Comparison of ENCODE assay signal across 17 cellular contexts in the genomic region with DNA sequence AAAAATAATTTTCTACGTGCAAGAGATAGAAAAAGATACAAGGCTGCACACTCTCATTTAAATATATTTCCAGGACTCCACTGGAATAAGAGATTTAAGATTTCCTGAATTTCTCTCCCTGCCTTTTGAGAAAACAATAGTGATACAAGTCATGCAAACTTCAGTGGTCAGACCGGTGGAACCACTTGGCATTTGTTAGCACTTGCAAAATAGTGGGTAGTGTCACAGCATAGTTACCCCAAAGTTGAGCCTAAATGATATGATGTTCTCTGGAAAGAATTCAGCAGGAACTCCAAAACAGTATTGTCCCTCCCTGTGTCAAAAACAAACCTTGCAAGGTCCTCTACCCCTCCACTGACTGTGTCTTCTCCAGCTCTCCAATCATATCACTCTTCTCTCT.
DNase-seq lines count a peak whose midpoint lies in the region; ATAC-seq, FAIRE-seq and TF ChIP-seq lines count a peak whose summit lies in the region.
"Had no signal": no experiment of that assay in that cellular context is flagged by ENCODE, and none has a peak within 500 bp of the region (broad histone marks: within the 10 kb centered on the region; RNA-seq: fewer than 3 reads in every experiment).

No MANE protein-coding gene starts in this region.

- H3K4me1 ChIP-seq in mesendoderm (ENCODE audit: control insufficient read depth, low read depth, low read length): no peaks in the 10 kb centered on the region
- H3K4me1 ChIP-seq in GM23248 (ENCODE audit: insufficient read depth): no peaks in the 10 kb centered on the region
- H3K4me1 ChIP-seq: BE2C had no signal

- H3K4me3 ChIP-seq in bronchial epithelial cell (ENCODE audit: low read depth, low read length) (no peak overlapping the region), mesendoderm (ENCODE audit: low read length) (no peak overlapping the region), GM23248 (no peak overlapping the region)

- no peak overlapping the region for H2AK5ac ChIP-seq in mesendoderm (ENCODE audit: low read length)

- no peak overlapping the region for H3K4ac ChIP-seq in mesendoderm (ENCODE audit: low read depth, low read length)

- H3K79me2 ChIP-seq in mesendoderm (ENCODE audit: control insufficient read depth, insufficient read depth, low read length) (no peaks in the 10 kb centered on the region), GM23248 (ENCODE audit: insufficient read depth) (no peaks in the 10 kb centered on the region)

- H3K18ac ChIP-seq in mesendoderm (ENCODE audit: low read length): no peak overlapping the region

- H2BK15ac ChIP-seq in mesendoderm (replicated peaks; ENCODE audit: low read depth): no peak overlapping the region

- H3K23ac ChIP-seq in mesendoderm (ENCODE audit: low read length): no peak overlapping the region

- H3K36me3 ChIP-seq in bronchial epithelial cell (ENCODE audit: control insufficient read depth, insufficient read depth, low read length) (no peaks in the 10 kb centered on the region), mesendoderm (ENCODE audit: control insufficient read depth, insufficient read depth, low read length) (no peaks in the 10 kb centered on the region), GM23248 (ENCODE audit: low read depth) (no peaks in the 10 kb centered on the region)
- H3K36me3 ChIP-seq: BE2C had no signal

- H4K5ac ChIP-seq in mesendoderm (ENCODE audit: low read length): no peak overlapping the region

- TF ChIP-seq CTCF in bronchial epithelial cell (IDR thresholded peaks at IDR 0.05; ENCODE audit: insufficient read depth, low read length, severe bottlenecking) (no peak), type B pancreatic cell (conservative IDR thresholded peaks at IDR 0.05) (no peak)

- DNase-seq in bronchial epithelial cell (ENCODE audit: low read depth) (peak; percentile 82), mesendoderm (peak; percentile 59), type B pancreatic cell (ENCODE audit: extremely low spot score, unreplicated experiment) (no peak), NCI-H226 (no peak), GM23248 (no peak)
- DNase-seq: BE2C; CD4-positive, alpha-beta memory T cell; H7; NCI-H1436 treated with DMSO at 0.1 percent for 48 hours; NCI-H2081 treated with DMSO at 0.1 percent for 48 hours; NK-92 treated with Interleukin-12 subunit alpha and Interleukin-12 subunit beta, amount 100 ng/mL, for 24 hours; OCI-M1; SK-N-SH had no signal

- in situ Hi-C loops in GM23248 (cut with MboI): no loop called here

- H3K27ac ChIP-seq in mesendoderm (ENCODE audit: low read depth, low read length) (no peak overlapping the region), GM23248 (no peak overlapping the region)

- H3K4me3 Mint-ChIP-seq in type B pancreatic cell: no peak overlapping the region
- H3K4me3 Mint-ChIP-seq: CD4-positive, alpha-beta memory T cell; IgD-negative memory B cell had no signal

- H3F3A ChIP-seq in GM23248 (ENCODE audit: insufficient read depth): no peaks in the 10 kb centered on the region

- H3K79me1 ChIP-seq in mesendoderm (ENCODE audit: low read length): no peaks in the 10 kb centered on the region

- no peak for TF ChIP-seq RAD21 in Ishikawa (IDR thresholded peaks at IDR 0.05; ENCODE audit: low read depth)

- WGBS in mesendoderm (ENCODE audit: extremely low coverage, insufficient coverage, low lambda C conversion rate): no CpG with 5 or more reads among the region's 2 CpGs
- 38 to 45% methylated on average over 2 of the region's 2 CpGs for WGBS in GM23248 (ENCODE audit: low coverage in 1 of 2, low lambda C conversion rate in 2 of 2, missing lambda C conversion rate in 2 of 2), 2 experiments

- no peaks in the 10 kb centered on the region for H3K27me3 Mint-ChIP-seq in type B pancreatic cell
- H3K27me3 Mint-ChIP-seq: CD4-positive, alpha-beta memory T cell; IgD-negative memory B cell had no signal

- H4K20me1 ChIP-seq in GM23248 (ENCODE audit: insufficient read depth): no peaks in the 10 kb centered on the region

- no peaks in the 10 kb centered on the region for H3K27me3 ChIP-seq in bronchial epithelial cell (ENCODE audit: control insufficient read depth, insufficient read depth, low read length)
- H3K27me3 ChIP-seq in mesendoderm (ENCODE audit: insufficient read depth, low read length, poor library complexity): no peaks in the 10 kb centered on the region
- H3K27me3 ChIP-seq in GM23248 (replicated peaks; ENCODE audit: insufficient read depth): no peaks in the 10 kb centered on the region
- H3K27me3 ChIP-seq: BE2C had no signal

- H2BK5ac ChIP-seq in mesendoderm (ENCODE audit: low read length): no peak overlapping the region

- H3K27ac Mint-ChIP-seq in type B pancreatic cell: peak overlapping the region; percentile 47
- H3K27ac Mint-ChIP-seq: CD4-positive, alpha-beta memory T cell had no signal

- no peaks in the 10 kb centered on the region for H3K9me3 ChIP-seq in GM23248 (ENCODE audit: low read depth)
- H3K9me3 ChIP-seq: BE2C, SK-N-SH had no signal

- H2BK120ac ChIP-seq in mesendoderm (ENCODE audit: low read depth, low read length): no peak overlapping the region

- no peak for FAIRE-seq in bronchial epithelial cell (lab: Jason Lieb, UNC)
- FAIRE-seq: D721Med had no signal

- H2AFZ ChIP-seq in GM23248: no peak overlapping the region

- H4K8ac ChIP-seq in mesendoderm (ENCODE audit: low read depth, low read length): no peak overlapping the region

- H3K4me1 Mint-ChIP-seq in type B pancreatic cell (ENCODE audit: unreplicated experiment): no peaks in the 10 kb centered on the region
- H3K4me1 Mint-ChIP-seq: CD4-positive, alpha-beta memory T cell; IgD-negative memory B cell had no signal

- no peaks in the 10 kb centered on the region for H3K9me3 Mint-ChIP-seq in type B pancreatic cell

- no peak for ATAC-seq in HG03460 (IDR thresholded peaks at IDR 0.05; ENCODE audit: unreplicated experiment)

- no peaks in the 10 kb centered on the region for H3K36me3 Mint-ChIP-seq in type B pancreatic cell
- H3K36me3 Mint-ChIP-seq: CD4-positive, alpha-beta memory T cell; IgD-negative memory B cell had no signal

- no peak overlapping the region for H3K56ac ChIP-seq in mesendoderm (ENCODE audit: low read length)

- 0 out of 2 replicates have a peak, but pooled peaks have one; percentile 33 for TF ChIP-seq EP300 in Ishikawa (IDR thresholded peaks at IDR 0.05; ENCODE audit: borderline replicate concordance)

- H3K4me2 ChIP-seq in mesendoderm (ENCODE audit: low read length) (no peak overlapping the region), GM23248 (ENCODE audit: unreplicated experiment) (no peak overlapping the region)
- H3K4me2 ChIP-seq: SK-N-SH had no signal

- no peaks in the 10 kb centered on the region for H3K9me2 ChIP-seq in GM23248 (ENCODE audit: insufficient read depth)
- H3K9me2 ChIP-seq: SK-N-SH had no signal

- H3K9ac ChIP-seq in mesendoderm (ENCODE audit: low read length): no peak overlapping the region
- H3K9ac ChIP-seq in GM23248: no peak overlapping the region
- H3K9ac ChIP-seq: SK-N-SH had no signal

TF ChIP-seq in Ishikawa, 13 proteins besides CTCF, POLR2A, EP300 and RAD21:
- TF ChIP-seq EGR1 (IDR thresholded peaks at IDR 0.05) (no peak), FOXM1 (IDR thresholded peaks at IDR 0.05; ENCODE audit: borderline replicate concordance, low read depth) (no peak), CREB1 (IDR thresholded peaks at IDR 0.05; ENCODE audit: low read depth) (no peak), NFIC (IDR thresholded peaks at IDR 0.05) (no peak; the same call in 1 of the 2 replicates), TAF1 (IDR thresholded peaks at IDR 0.05; ENCODE audit: low read depth) (no peak), TEAD4 (IDR thresholded peaks at IDR 0.05) (peak; percentile 57), CEBPB (IDR thresholded peaks at IDR 0.05) (peak; percentile 80), ZBTB7A (IDR thresholded peaks at IDR 0.05; ENCODE audit: low read depth) (no peak), TCF12 (IDR thresholded peaks at IDR 0.05; ENCODE audit: low read depth) (0 out of 2 replicates have a peak, but pooled peaks have one; percentile 31)
- TF ChIP-seq, protein P1, sequence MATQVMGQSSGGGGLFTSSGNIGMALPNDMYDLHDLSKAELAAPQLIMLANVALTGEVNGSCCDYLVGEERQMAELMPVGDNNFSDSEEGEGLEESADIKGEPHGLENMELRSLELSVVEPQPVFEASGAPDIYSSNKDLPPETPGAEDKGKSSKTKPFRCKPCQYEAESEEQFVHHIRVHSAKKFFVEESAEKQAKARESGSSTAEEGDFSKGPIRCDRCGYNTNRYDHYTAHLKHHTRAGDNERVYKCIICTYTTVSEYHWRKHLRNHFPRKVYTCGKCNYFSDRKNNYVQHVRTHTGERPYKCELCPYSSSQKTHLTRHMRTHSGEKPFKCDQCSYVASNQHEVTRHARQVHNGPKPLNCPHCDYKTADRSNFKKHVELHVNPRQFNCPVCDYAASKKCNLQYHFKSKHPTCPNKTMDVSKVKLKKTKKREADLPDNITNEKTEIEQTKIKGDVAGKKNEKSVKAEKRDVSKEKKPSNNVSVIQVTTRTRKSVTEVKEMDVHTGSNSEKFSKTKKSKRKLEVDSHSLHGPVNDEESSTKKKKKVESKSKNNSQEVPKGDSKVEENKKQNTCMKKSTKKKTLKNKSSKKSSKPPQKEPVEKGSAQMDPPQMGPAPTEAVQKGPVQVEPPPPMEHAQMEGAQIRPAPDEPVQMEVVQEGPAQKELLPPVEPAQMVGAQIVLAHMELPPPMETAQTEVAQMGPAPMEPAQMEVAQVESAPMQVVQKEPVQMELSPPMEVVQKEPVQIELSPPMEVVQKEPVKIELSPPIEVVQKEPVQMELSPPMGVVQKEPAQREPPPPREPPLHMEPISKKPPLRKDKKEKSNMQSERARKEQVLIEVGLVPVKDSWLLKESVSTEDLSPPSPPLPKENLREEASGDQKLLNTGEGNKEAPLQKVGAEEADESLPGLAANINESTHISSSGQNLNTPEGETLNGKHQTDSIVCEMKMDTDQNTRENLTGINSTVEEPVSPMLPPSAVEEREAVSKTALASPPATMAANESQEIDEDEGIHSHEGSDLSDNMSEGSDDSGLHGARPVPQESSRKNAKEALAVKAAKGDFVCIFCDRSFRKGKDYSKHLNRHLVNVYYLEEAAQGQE (IDR thresholded peaks at IDR 0.05; ENCODE audit: low read depth): no peak
- TF ChIP-seq, protein P2, sequence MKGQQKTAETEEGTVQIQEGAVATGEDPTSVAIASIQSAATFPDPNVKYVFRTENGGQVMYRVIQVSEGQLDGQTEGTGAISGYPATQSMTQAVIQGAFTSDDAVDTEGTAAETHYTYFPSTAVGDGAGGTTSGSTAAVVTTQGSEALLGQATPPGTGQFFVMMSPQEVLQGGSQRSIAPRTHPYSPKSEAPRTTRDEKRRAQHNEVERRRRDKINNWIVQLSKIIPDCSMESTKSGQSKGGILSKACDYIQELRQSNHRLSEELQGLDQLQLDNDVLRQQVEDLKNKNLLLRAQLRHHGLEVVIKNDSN (IDR thresholded peaks at IDR 0.05): no peak
- TF ChIP-seq, protein P3, sequence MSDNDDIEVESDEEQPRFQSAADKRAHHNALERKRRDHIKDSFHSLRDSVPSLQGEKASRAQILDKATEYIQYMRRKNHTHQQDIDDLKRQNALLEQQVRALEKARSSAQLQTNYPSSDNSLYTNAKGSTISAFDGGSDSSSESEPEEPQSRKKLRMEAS (IDR thresholded peaks at IDR 0.05): no peak
TF ChIP-seq in Ishikawa: peak in this region for 3.

Comparison
In these comparisons a context has a peak if more than half of its experiments do, and no peak if none do; other contexts are left out.
1. DNase-seq: peak in bronchial epithelial cell (single experiment) and mesendoderm (single experiment); none in type B pancreatic cell (single experiment), NCI-H226 (single experiment) and GM23248 (single experiment).